In the genomic region with DNA sequence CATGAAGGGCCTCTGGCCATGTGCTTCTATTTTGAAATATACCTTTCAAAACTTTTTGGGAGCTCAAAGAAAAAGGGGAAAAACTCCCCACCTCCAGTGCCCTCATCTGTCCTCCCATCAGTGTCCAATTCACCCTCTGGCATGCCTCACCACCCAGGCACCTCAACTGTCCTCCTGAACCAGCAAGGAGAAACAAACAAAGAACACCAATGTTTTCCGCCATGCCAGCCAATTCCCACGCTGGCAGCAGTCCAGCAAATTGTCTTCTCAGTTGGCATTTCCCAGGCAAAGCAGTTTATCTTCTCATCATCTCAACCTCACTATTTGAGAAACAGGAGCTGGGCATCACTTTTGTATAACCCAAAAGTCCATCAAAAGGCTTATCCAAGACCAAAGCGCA, we compare ENCODE assay signal across 27 cellular contexts.
"Had no signal": no experiment of that assay in that cellular context is flagged by ENCODE, and none has a peak within 500 bp of the region (broad histone marks: within the 10 kb centered on the region; RNA-seq: fewer than 3 reads in every experiment).

No MANE protein-coding gene starts in this region.

- H3K4me2 ChIP-seq: smooth muscle cell had no signal

- H3K9me3 Mint-ChIP-seq: mesothelial cell of epicardium, nephron progenitor cell, type B pancreatic cell had no signal

- H3K4me3 ChIP-seq: left lung, lower lobe of right lung, ovary, right atrium auricular region, right lobe of liver, smooth muscle cell, tibial nerve, uterus had no signal

- H3K27me3 ChIP-seq: left lung, ovary, right atrium auricular region, right lobe of liver, tibial nerve, uterus had no signal

- H3K27ac Mint-ChIP-seq: immature natural killer cell; mesothelial cell of epicardium; naive B cell; natural killer cell; nephron progenitor cell; progenitor cell of endocrine pancreas; stimulated activated memory B cell treated with anti-CD40 and anti-IgM and Interleukin-4, amounts not matched to agents 10 μg/mL and 1 μg/mL and 100 μg/mL, for 72 hours; stimulated activated naive CD8-positive, alpha-beta T cell treated with anti-CD3 and anti-CD28 coated beads, Interleukin-15, amount 100 ng/mL, for 72 hours; type B pancreatic cell had no signal

- H3K27ac ChIP-seq: left lung, lower lobe of right lung, ovary, right atrium auricular region, right lobe of liver, tibial nerve, uterus had no signal

- H3K4me1 Mint-ChIP-seq: immature natural killer cell; natural killer cell; stimulated activated memory B cell treated with anti-CD40 and anti-IgM and Interleukin-4, amounts not matched to agents 10 μg/mL and 1 μg/mL and 100 μg/mL, for 72 hours; stimulated activated naive CD8-positive, alpha-beta T cell treated with anti-CD3 and anti-CD28 coated beads, Interleukin-15, amount 100 ng/mL, for 72 hours had no signal

- H3K9me3 ChIP-seq: left lung, lower lobe of right lung, ovary, right atrium auricular region, right lobe of liver, tibial nerve, uterus had no signal

- H3K4me1 ChIP-seq: left lung, lower lobe of right lung, right atrium auricular region, right lobe of liver, tibial nerve, uterus had no signal

- H3K36me3 ChIP-seq: left lung, lower lobe of right lung, ovary, right atrium auricular region, right lobe of liver, tibial nerve, uterus had no signal

- H3K4me3 Mint-ChIP-seq: immature natural killer cell; mesothelial cell of epicardium; naive B cell; natural killer cell; nephron progenitor cell; stimulated activated memory B cell treated with anti-CD40 and anti-IgM and Interleukin-4, amounts not matched to agents 10 μg/mL and 1 μg/mL and 100 μg/mL, for 72 hours; stimulated activated naive CD8-positive, alpha-beta T cell treated with anti-CD3 and anti-CD28 coated beads, Interleukin-15, amount 100 ng/mL, for 72 hours; type B pancreatic cell had no signal

- H3K27me3 Mint-ChIP-seq: stimulated activated memory B cell treated with anti-CD40 and anti-IgM and Interleukin-4, amounts not matched to agents 10 μg/mL and 1 μg/mL and 100 μg/mL, for 72 hours had no signal

- DNase-seq: immature natural killer cell; kidney; left colon; left lung; lower lobe of right lung; mammary epithelial cell; mesendoderm; naive B cell; natural killer cell; nephron progenitor cell; ovary; right lobe of liver; stimulated activated CD4-positive, alpha-beta T cell treated with anti-CD3 and anti-CD28 coated beads, Interleukin-1b, Interleukin-23, amount 100 ng/mL, for 48 hours; stimulated activated CD4-positive, alpha-beta T cell treated with anti-CD3 and anti-CD28 coated beads, Interleukin-2, amount 100 ng/mL, for 48 hours; stimulated activated CD4-positive, alpha-beta T cell treated with anti-CD3 and anti-CD28 coated beads, Interleukin-4, amount 100 ng/mL, for 4 hours; stimulated activated CD8-positive, alpha-beta memory T cell treated with anti-CD3 and anti-CD28 coated beads, Interleukin-4, amount 100 ng/mL, for 48 hours; stimulated activated naive CD4-positive, alpha-beta T cell treated with Interleukin-2 at 50 U/mL for 16 hours; stimulated activated naive CD8-positive, alpha-beta T cell treated with anti-CD3 and anti-CD28 coated beads, Interleukin-15, amount 100 ng/mL, for 72 hours; substantia nigra; uterus had no signal

- H3K36me3 Mint-ChIP-seq: immature natural killer cell; mesothelial cell of epicardium; naive B cell; natural killer cell; stimulated activated memory B cell treated with anti-CD40 and anti-IgM and Interleukin-4, amounts not matched to agents 10 μg/mL and 1 μg/mL and 100 μg/mL, for 72 hours; type B pancreatic cell had no signal
